Comparison of ENCODE assay signal across 11 cellular contexts in genomic region chr2:132416996-132417395, GRCh38. TPM values are rescaled to one million over a fixed set of nuclear protein-coding genes. Genes with fewer than 3 reads are reported as not detected.
DNase-seq lines count a peak whose midpoint lies in the region; ATAC-seq, FAIRE-seq and TF ChIP-seq lines count a peak whose summit lies in the region.
"Had no signal": no experiment of that assay in that cellular context is flagged by ENCODE, and none has a peak within 500 bp of the region (broad histone marks: within the 10 kb centered on the region; RNA-seq: fewer than 3 reads in every experiment).

No MANE protein-coding gene starts in this region.

- H3K4me1 Mint-ChIP-seq in HFFc6 (ENCODE audit: low read depth), result peaks cover 74% of the 10 kb centered on the region

- H3K4me1 ChIP-seq in body of pancreas, result peaks cover 49% of the 10 kb centered on the region
- H3K4me1 ChIP-seq in kidney (ENCODE audit: control insufficient read depth in 1 of 2, insufficient read depth in 1 of 2, low read depth in 1 of 2, low read length in 2 of 2), result peaks cover 8 to 22% of the 10 kb centered on the region in 2 donors
- peaks cover 2 to 20% (median 19%) of the 10 kb centered on the region in 5 donors for H3K4me1 ChIP-seq in subcutaneous abdominal adipose tissue (ENCODE audit: control insufficient read depth in 5 of 5, insufficient read depth in 5 of 5, low read length in 5 of 5)

- intact Hi-C loops in body of pancreas (cut with DNase I) (no loop called here), kidney (cut with DNase I) (no loop called here)

- H3K9me3 Mint-ChIP-seq in HFFc6, result no peaks in the 10 kb centered on the region

- no peaks in the 10 kb centered on the region for H3K27me3 ChIP-seq in body of pancreas
- H3K27me3 ChIP-seq in subcutaneous abdominal adipose tissue (ENCODE audit: control insufficient read depth in 5 of 5, insufficient read depth in 4 of 5, low read length in 5 of 5), result peaks cover 0 to 6% (median 0%) of the 10 kb centered on the region in 5 donors

- peaks cover 4% of the 10 kb centered on the region; the same call in 1 of the 2 replicates for H3K36me3 Mint-ChIP-seq in HFFc6 (ENCODE audit: low read depth)

- H3K36me3 ChIP-seq in body of pancreas (replicated peaks in 1 of 2; ENCODE audit: insufficient read depth in 1 of 2, low read depth in 2 of 2), result no peaks in the 10 kb centered on the region
- no peaks in the 10 kb centered on the region for H3K36me3 ChIP-seq in kidney (ENCODE audit: control insufficient read depth in 1 of 2, insufficient read depth in 2 of 2, low read length in 2 of 2)
- H3K36me3 ChIP-seq in subcutaneous abdominal adipose tissue (ENCODE audit: control insufficient read depth in 5 of 5, insufficient read depth in 5 of 5, low read length in 5 of 5), result no peaks in the 10 kb centered on the region

- no peak for TF ChIP-seq POLR2A in body of pancreas (IDR thresholded peaks at IDR 0.05)

- no peaks in the 10 kb centered on the region; the same call in 1 of the 2 replicates for H3K27me3 Mint-ChIP-seq in HFFc6 (ENCODE audit: insufficient read depth)

- H3K9me3 ChIP-seq in body of pancreas (no peaks in the 10 kb centered on the region), kidney (ENCODE audit: control insufficient read depth in 1 of 2, low read length in 2 of 2) (no peaks in the 10 kb centered on the region), subcutaneous abdominal adipose tissue (ENCODE audit: control insufficient read depth in 5 of 5, low read length in 5 of 5) (no peaks in the 10 kb centered on the region)

- no peak for FAIRE-seq in kidney (lab: Jason Lieb, UNC)
- FAIRE-seq: TTC549 had no signal

- TF ChIP-seq CTCF in HFFc6 (IDR thresholded peaks at IDR 0.05), result peak; percentile 49
- TF ChIP-seq CTCF in body of pancreas (IDR thresholded peaks at IDR 0.05), result peak in 2 of 7 experiments; percentile 11 to 27
- no peak for TF ChIP-seq CTCF in kidney (IDR thresholded peaks at IDR 0.05; ENCODE audit: borderline replicate concordance, extremely low read depth, insufficient read depth)

- H3K4me3 ChIP-seq in body of pancreas, result peak overlapping the region in 1 of 2 donors; percentile 0
- peak overlapping the region; percentile 55 to 73 for H3K4me3 ChIP-seq in kidney (ENCODE audit: low read length in 2 of 2)
- peak overlapping the region in 3 of 5 donors; percentile 66 to 82 (median 71) for H3K4me3 ChIP-seq in subcutaneous abdominal adipose tissue (ENCODE audit: low read depth in 1 of 5, low read length in 5 of 5)

- H3K9ac ChIP-seq in kidney (ENCODE audit: low read length in 2 of 2) (peak overlapping the region in 1 of 2 donors; percentile 12), subcutaneous abdominal adipose tissue (ENCODE audit: low read length in 5 of 5) (no peak overlapping the region)
- H3K9ac ChIP-seq: KMS-11 had no signal

- H3K27ac ChIP-seq in body of pancreas (peak overlapping the region; percentile 86 to 97 (median 95)), kidney (ENCODE audit: low read depth in 2 of 2, low read length in 2 of 2) (peak overlapping the region; percentile 40 to 90), subcutaneous abdominal adipose tissue (ENCODE audit: low read depth, low read length) (no peak overlapping the region)
- H3K27ac ChIP-seq: KMS-11 had no signal

- peak overlapping the region; percentile 85 for H3K4me3 Mint-ChIP-seq in HFFc6

- DNase-seq in HFFc6 (no peak), body of pancreas (peak in 2 of 4 donors; percentile 12 to 31), kidney (no peak), hippocampal formation (lab: John Stamatoyannopoulos, UW) (no peak)
- DNase-seq: activated effector memory CD4-positive, alpha-beta T cell treated with anti-CD3 and anti-CD28 coated beads, Interleukin-2, amount 50 U/mL, for 16 hours had no signal

- peak overlapping the region; percentile 91 for H3K27ac Mint-ChIP-seq in HFFc6

- ATAC-seq in body of pancreas (peak; percentile 5), GM21737 (IDR thresholded peaks at IDR 0.05; ENCODE audit: unreplicated experiment) (no peak), HG03280 (IDR thresholded peaks at IDR 0.05; ENCODE audit: unreplicated experiment) (no peak), HG02840 (IDR thresholded peaks at IDR 0.05; ENCODE audit: low FRiP score, unreplicated experiment) (no peak)

- 52 to 56% methylated on average over 8 to 9 of the region's 9 CpGs for WGBS in body of pancreas, 2 donors

RNA-seq across cellular contexts. Expression of gene GPR39, which starts 0.4 kb away (rescaled TPM):
- total RNA-seq in HFFc6 (2021; fragmentation: NEBNext Ultra II Directional; extraction: Animal tissue kit (Norgen Biotek cat#: 25700)), result 1 to 10 TPM; 2.2 to 3.0 (median 2.5) TPM
- total RNA-seq in body of pancreas (1 to 10 TPM; 7.3 to 9.6 TPM), kidney (8.7 TPM)
- 4.9 TPM for polyA plus RNA-seq in kidney (ENCODE audit: insufficient read depth, low read depth, low replicate concordance)
